28 cellular contexts compared by ENCODE assay signal in the genomic region with DNA sequence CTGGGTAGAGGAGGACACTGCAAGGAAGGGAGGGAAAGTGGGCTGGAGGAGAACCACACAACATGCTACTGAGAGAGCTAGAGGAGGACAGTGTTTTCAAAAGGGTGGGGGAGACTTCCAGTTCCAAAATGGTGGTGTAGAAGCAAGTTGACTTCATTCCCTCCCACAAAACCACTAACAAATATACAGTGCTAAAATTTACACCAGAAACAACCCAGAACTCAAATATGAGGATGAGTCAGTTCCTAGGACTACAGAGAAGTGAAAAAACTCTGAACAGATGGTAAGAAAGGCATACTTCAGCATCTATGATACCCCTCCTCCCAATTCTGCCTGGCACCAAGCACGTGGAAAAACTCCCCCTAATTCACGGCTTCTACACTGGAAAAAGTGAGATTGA. TPM values are rescaled to one million over a fixed set of nuclear protein-coding genes. Genes with fewer than 3 reads are reported as not detected.
"Had no signal": no experiment of that assay in that cellular context is flagged by ENCODE, and none has a peak within 500 bp of the region (broad histone marks: within the 10 kb centered on the region; RNA-seq: fewer than 3 reads in every experiment).

No MANE protein-coding gene starts in this region.

- DNase-seq: activated CD4-positive, alpha-beta T cell treated with anti-CD3 and anti-CD28 coated beads for 1 hour; activated CD4-positive, alpha-beta T cell treated with anti-CD3 and anti-CD28 coated beads, Interleukin-2, amount 10 ng/mL, durations not matched to agents 7 days and 5 days; activated CD8-positive, alpha-beta T cell treated with anti-CD3 and anti-CD28 coated beads for 36 hours; activated T-cell treated with anti-CD3 and anti-CD28 coated beads, Interleukin-2, amount 50 U/mL, for 48 hours; cerebellar nuclear complex; dorsolateral prefrontal cortex; effector memory CD4-positive, alpha-beta T cell; foreskin fibroblast; heart left ventricle; hypothalamus; immature natural killer cell; naive thymus-derived CD4-positive, alpha-beta T cell; ovary; retina; stimulated activated CD4-positive, alpha-beta T cell treated with anti-CD3 and anti-CD28 coated beads, Interleukin-2, amount 100 ng/mL, for 24 hours; stimulated activated naive CD4-positive, alpha-beta T cell; T-cell had no signal

- H3K4me2 ChIP-seq: smooth muscle cell had no signal

- H3K27ac ChIP-seq: cardiac muscle cell, coronary artery, heart left ventricle, ovary, tibial nerve had no signal

- H3K4me1 Mint-ChIP-seq: activated CD4-positive, alpha-beta T cell treated with anti-CD3 and anti-CD28 coated beads, Interleukin-2, amount 10 ng/mL, durations not matched to agents 7 days and 5 days; immature natural killer cell; mesothelial cell of epicardium; naive thymus-derived CD4-positive, alpha-beta T cell; T-cell had no signal

- H3K36me3 Mint-ChIP-seq: activated naive CD4-positive, alpha-beta T cell treated with anti-CD3 and anti-CD28 coated beads, Interleukin-2, amount 50 U/mL, for 72 hours; immature natural killer cell; T-cell had no signal

- H3K4me3 ChIP-seq: cardiac muscle cell, coronary artery, dorsolateral prefrontal cortex, heart left ventricle, ovary, smooth muscle cell, tibial nerve had no signal

- H3K27me3 Mint-ChIP-seq: brain, progenitor cell of endocrine pancreas had no signal

- H3K27ac Mint-ChIP-seq: activated CD4-positive, alpha-beta T cell treated with anti-CD3 and anti-CD28 coated beads, Interleukin-2, amount 10 ng/mL, durations not matched to agents 7 days and 5 days; activated CD8-positive, alpha-beta T cell treated with anti-CD3 and anti-CD28 coated beads for 36 hours; activated naive CD4-positive, alpha-beta T cell treated with anti-CD3 and anti-CD28 coated beads, Interleukin-2, amount 50 U/mL, for 72 hours; activated T-helper 2 cell treated with anti-CD3 and anti-CD28 coated beads, Interferon-gamma antibody, Interleukin-2, Interleukin-4, amounts not matched to agents 10 μg/mL and 5 μg/mL and 100 μg/mL, durations not matched to agents 14 hours and 24 hours and 36 hours; immature natural killer cell; mesothelial cell of epicardium; naive thymus-derived CD4-positive, alpha-beta T cell; progenitor cell of endocrine pancreas; T-cell; T-helper 2 cell treated with Interferon-gamma antibody and Interleukin-4, amounts not matched to agents 5 μg/mL and 100 μg/mL, for 36 hours had no signal

- H3K4me3 Mint-ChIP-seq: activated CD4-positive, alpha-beta T cell treated with anti-CD3 and anti-CD28 coated beads, Interleukin-2, amount 10 ng/mL, durations not matched to agents 7 days and 5 days; activated CD8-positive, alpha-beta T cell treated with anti-CD3 and anti-CD28 coated beads for 36 hours; brain; immature natural killer cell; mesothelial cell of epicardium; naive thymus-derived CD4-positive, alpha-beta T cell; T-cell; T-helper 2 cell treated with Interferon-gamma antibody and Interleukin-4, amounts not matched to agents 5 μg/mL and 100 μg/mL, for 36 hours had no signal

- H3K4me1 ChIP-seq: heart left ventricle, tibial nerve had no signal

- H3K9me3 ChIP-seq: ovary, tibial nerve had no signal

- H3K27me3 ChIP-seq: cardiac muscle cell, dorsolateral prefrontal cortex, heart left ventricle, ovary, tibial nerve had no signal

- H3K9me3 Mint-ChIP-seq: activated CD4-positive, alpha-beta T cell treated with anti-CD3 and anti-CD28 coated beads, Interleukin-2, amount 10 ng/mL, durations not matched to agents 7 days and 5 days; activated CD8-positive, alpha-beta T cell treated with anti-CD3 and anti-CD28 coated beads for 36 hours; activated T-helper 2 cell treated with anti-CD3 and anti-CD28 coated beads, Interferon-gamma antibody, Interleukin-2, Interleukin-4, amounts not matched to agents 10 μg/mL and 5 μg/mL and 100 μg/mL, durations not matched to agents 14 hours and 24 hours and 36 hours; immature natural killer cell; T-helper 2 cell treated with Interferon-gamma antibody and Interleukin-4, amounts not matched to agents 5 μg/mL and 100 μg/mL, for 36 hours had no signal

- H3K36me3 ChIP-seq: ovary had no signal

- ATAC-seq: activated CD8-positive, alpha-beta T cell treated with anti-CD3 and anti-CD28 coated beads for 36 hours; activated naive CD4-positive, alpha-beta T cell treated with anti-CD3 and anti-CD28 coated beads, Interleukin-2, amount 50 U/mL, for 72 hours; heart left ventricle; naive thymus-derived CD4-positive, alpha-beta T cell; sciatic nerve; T-cell had no signal

RNA-seq across cellular contexts. Expression of gene AADAT, which starts 9.8 kb away (rescaled TPM):
- total RNA-seq: activated CD4-positive, alpha-beta T cell treated with anti-CD3 and anti-CD28 coated beads, Interleukin-2, amount 10 ng/mL, durations not matched to agents 7 days and 5 days; activated CD8-positive, alpha-beta T cell treated with anti-CD3 and anti-CD28 coated beads for 36 hours; activated naive CD4-positive, alpha-beta T cell treated with anti-CD3 and anti-CD28 coated beads, Interleukin-2, amount 50 U/mL, for 72 hours; activated T-helper 2 cell treated with anti-CD3 and anti-CD28 coated beads, Interferon-gamma antibody, Interleukin-2, Interleukin-4, amounts not matched to agents 10 μg/mL and 5 μg/mL and 100 μg/mL, durations not matched to agents 14 hours and 24 hours and 36 hours; naive thymus-derived CD4-positive, alpha-beta T cell; T-cell had no signal
- polyA plus RNA-seq: immature natural killer cell; naive thymus-derived CD4-positive, alpha-beta T cell had no signal
